In genomic region chr2:20212459-20212870, GRCh38 we compare ENCODE assay signal across 1 cellular context.
TF ChIP-seq lines count a peak whose summit lies in the region.

No MANE protein-coding gene starts in this region.

TF ChIP-seq in GM12878, 131 proteins besides CTCF, POLR2A, EP300 and RAD21 (continued from another document):
- TF ChIP-seq ZBTB40 (IDR thresholded peaks at IDR 0.05; ENCODE audit: borderline replicate concordance) (no peak), JUNB (IDR thresholded peaks at IDR 0.05) (no peak), BACH1 (IDR thresholded peaks at IDR 0.05; ENCODE audit: borderline replicate concordance) (no peak), RELB (IDR thresholded peaks at IDR 0.05; ENCODE audit: low read depth) (peak; percentile 29; the same call in 1 of the 2 replicates), ZNF592 (IDR thresholded peaks at IDR 0.05) (no peak), PBX3 (IDR thresholded peaks at IDR 0.05; ENCODE audit: insufficient replicate concordance, low read depth, low read length) (peak; percentile 91), NBN (IDR thresholded peaks at IDR 0.05) (0 out of 2 replicates have a peak, but pooled peaks have one; percentile 46), BCL3 (IDR thresholded peaks at IDR 0.05; ENCODE audit: borderline replicate concordance, insufficient read depth, low read depth, low read length, poor library complexity, severe bottlenecking) (peak; percentile 25), ATF7 (IDR thresholded peaks at IDR 0.05; ENCODE audit: low read depth) (no peak), EED (IDR thresholded peaks at IDR 0.05; ENCODE audit: low read depth) (peak; percentile 60; the same call in 1 of the 2 replicates), SP1 (IDR thresholded peaks at IDR 0.05; ENCODE audit: low read depth, low read length) (no peak), NR2C1 (IDR thresholded peaks at IDR 0.05) (no peak), NFXL1 (IDR thresholded peaks at IDR 0.05; ENCODE audit: borderline replicate concordance) (no peak), CBX5 (IDR thresholded peaks at IDR 0.05; ENCODE audit: low read depth) (no peak), IRF3 (IDR thresholded peaks at IDR 0.05) (no peak), STAT3 (IDR thresholded peaks at IDR 0.05; ENCODE audit: low read depth, low read length) (no peak), GATAD2B (conservative IDR thresholded peaks at IDR 0.05; ENCODE audit: low read depth) (0 out of 2 replicates have a peak, but pooled peaks have one; percentile 28), DPF2 (IDR thresholded peaks at IDR 0.05) (peak; percentile 33; the same call in 1 of the 2 replicates), CREB1 (IDR thresholded peaks at IDR 0.05; ENCODE audit: low read depth) (peak; percentile 72), CREM (IDR thresholded peaks at IDR 0.05; ENCODE audit: low read depth) (peak; percentile 64), E4F1 (IDR thresholded peaks at IDR 0.05; ENCODE audit: borderline replicate concordance, partially characterized antibody) (no peak), IKZF1 (conservative IDR thresholded peaks at IDR 0.05) (peak; percentile 36; the same call in 1 of the 2 replicates), ATF2 (IDR thresholded peaks at IDR 0.05; ENCODE audit: low read length) (no peak), MEF2B (IDR thresholded peaks at IDR 0.05; ENCODE audit: partially characterized antibody, poor library complexity, severe bottlenecking) (peak; percentile 44), IKZF2 (IDR thresholded peaks at IDR 0.05) (peak; percentile 29 to 34; a peak in 1 of 4 replicates), ZNF687 (IDR thresholded peaks at IDR 0.05) (peak; percentile 69), E2F8 (IDR thresholded peaks at IDR 0.05; ENCODE audit: low read depth, partially characterized antibody) (no peak), POLR2AphosphoS2 (IDR thresholded peaks at IDR 0.05; ENCODE audit: low read depth, low read length) (no peak)
